ENCODE assay signal across 8 cellular contexts in genomic region chr9:34328983-34329832, GRCh38. TPM values are rescaled to one million over a fixed set of nuclear protein-coding genes. Genes with fewer than 3 reads are reported as not detected.
A peak's percentile ranks its signal among the peaks of the same experiment; 100 is the strongest.
DNase-seq lines count a peak whose midpoint lies in the region; ATAC-seq, FAIRE-seq and TF ChIP-seq lines count a peak whose summit lies in the region.

TSS of gene KIF24 (minus strand) at chr9:34329268. CDS start at chr9:34311346, 17,922 bp downstream.
TSS of gene NUDT2 (plus strand) at chr9:34329569. CDS start at chr9:34339040, 9,471 bp downstream.

- no peak for TF ChIP-seq CTCF in RWPE1 (conservative IDR thresholded peaks at IDR 0.05; ENCODE audit: low read depth)

- FAIRE-seq in H54 (lab: Jason Lieb, UNC): peak; percentile 99

- H3K36me3 Mint-ChIP-seq in naive thymus-derived CD8-positive, alpha-beta T cell: no peaks in the 10 kb centered on the region
- H3K36me3 Mint-ChIP-seq in stimulated activated naive B cell treated with anti-CD40 and anti-IgM and Interleukin-4, amounts not matched to agents 10 μg/mL and 1 μg/mL and 100 μg/mL, for 72 hours: peaks cover 0 to 2% of the 10 kb centered on the region in 2 donors

- DNase-seq in ELF-1 (ENCODE audit: low read depth, low spot score): peak; percentile 100
- DNase-seq in H54 (ENCODE audit: insufficient read length, low spot score): peak; percentile 95
- DNase-seq in LoVo (ENCODE audit: low spot score): peak; percentile 100
- peak; percentile 99 for DNase-seq in RWPE1 (ENCODE audit: low spot score)
- DNase-seq in activated T-helper 9 cell treated with anti-CD3 and anti-CD28 coated beads, Interleukin-2, amount 50 U/mL, for 16 hours (ENCODE audit: low read depth): peak; percentile 92
- peak; percentile 100 for DNase-seq in fibroblast of peridontal ligament (ENCODE audit: extremely low read depth)
- DNase-seq in naive thymus-derived CD8-positive, alpha-beta T cell: peak; percentile 89 to 99 (median 96)
- DNase-seq in stimulated activated naive B cell treated with anti-CD40 and anti-IgM and Interleukin-4, amounts not matched to agents 10 μg/mL and 1 μg/mL and 100 μg/mL, for 72 hours: peak; percentile 97

- peaks cover 15 to 36% (median 35%) of the 10 kb centered on the region in 4 donors for H3K4me1 Mint-ChIP-seq in naive thymus-derived CD8-positive, alpha-beta T cell
- H3K4me1 Mint-ChIP-seq in stimulated activated naive B cell treated with anti-CD40 and anti-IgM and Interleukin-4, amounts not matched to agents 10 μg/mL and 1 μg/mL and 100 μg/mL, for 72 hours: peaks cover 16 to 26% of the 10 kb centered on the region in 2 donors

- H3K27me3 Mint-ChIP-seq in naive thymus-derived CD8-positive, alpha-beta T cell: no peaks in the 10 kb centered on the region
- H3K27me3 Mint-ChIP-seq in stimulated activated naive B cell treated with anti-CD40 and anti-IgM and Interleukin-4, amounts not matched to agents 10 μg/mL and 1 μg/mL and 100 μg/mL, for 72 hours: no peaks in the 10 kb centered on the region

- POLR2A ChIA-PET in RWPE1 (lab: Yijun Ruan, JAX; ENCODE audit: low non-redundant PET): no interaction called here
- POLR2A ChIA-PET in naive thymus-derived CD8-positive, alpha-beta T cell (lab: Charles Lee): interaction anchor here (5.2 kb wide), 1 partner anchor 47 kb away, joined by 27 read pairs; the partner anchor contains the start of gene MYORG

- ATAC-seq in naive thymus-derived CD8-positive, alpha-beta T cell: peak; percentile 93
- ATAC-seq in stimulated activated naive B cell treated with anti-CD40 and anti-IgM and Interleukin-4, amounts not matched to agents 10 μg/mL and 1 μg/mL and 100 μg/mL, for 72 hours (replicated peaks): peak; percentile 95 to 96

- CTCF ChIA-PET in RWPE1 (lab: Yijun Ruan, JAX): no interaction called here

- H3K27ac ChIP-seq in RWPE1: peak within 1 kb of the TSS; percentile 93

- peak within 1 kb of the TSS; percentile 85 to 97 (median 95) for H3K4me3 Mint-ChIP-seq in naive thymus-derived CD8-positive, alpha-beta T cell
- peak within 1 kb of the TSS; percentile 94 to 95 for H3K4me3 Mint-ChIP-seq in stimulated activated naive B cell treated with anti-CD40 and anti-IgM and Interleukin-4, amounts not matched to agents 10 μg/mL and 1 μg/mL and 100 μg/mL, for 72 hours

- peak within 1 kb of the TSS; percentile 77 to 98 (median 96) for H3K27ac Mint-ChIP-seq in naive thymus-derived CD8-positive, alpha-beta T cell
- peak within 1 kb of the TSS; percentile 99 for H3K27ac Mint-ChIP-seq in stimulated activated naive B cell treated with anti-CD40 and anti-IgM and Interleukin-4, amounts not matched to agents 10 μg/mL and 1 μg/mL and 100 μg/mL, for 72 hours

- no peaks in the 10 kb centered on the region for H3K9me3 Mint-ChIP-seq in naive thymus-derived CD8-positive, alpha-beta T cell
- H3K9me3 Mint-ChIP-seq in stimulated activated naive B cell treated with anti-CD40 and anti-IgM and Interleukin-4, amounts not matched to agents 10 μg/mL and 1 μg/mL and 100 μg/mL, for 72 hours: no peaks in the 10 kb centered on the region

- peak; percentile 81 for TF ChIP-seq POLR2A in H54 (IDR thresholded peaks at IDR 0.05; ENCODE audit: low read depth, low read length)

RNA-seq across cellular contexts. Expression of gene KIF24, which starts in this region (rescaled TPM):
- total RNA-seq in naive thymus-derived CD8-positive, alpha-beta T cell: under 1 TPM; 0.19 to 0.44 TPM
- not detected for polyA plus RNA-seq in naive thymus-derived CD8-positive, alpha-beta T cell

RNA-seq across cellular contexts. Expression of gene NUDT2, which starts in this region (rescaled TPM):
- total RNA-seq in naive thymus-derived CD8-positive, alpha-beta T cell: 10 to 100 TPM; 18.9 to 19.3 TPM
- polyA plus RNA-seq in naive thymus-derived CD8-positive, alpha-beta T cell: 10 to 100 TPM; 28.0 to 71.2 (median 35.1) TPM

Comparison
In these comparisons a context has a peak if more than half of its experiments do, and no peak if none do; other contexts are left out.
1. Peak in every context shown above with its lines: DNase-seq, ATAC-seq and H3K27ac ChIP-seq.